In genomic region chr1:217048104-217048707, GRCh38 we compare ENCODE assay signal across 10 cellular contexts.
DNase-seq lines count a peak whose midpoint lies in the region; ATAC-seq and TF ChIP-seq lines count a peak whose summit lies in the region.
"Had no signal": no experiment of that assay in that cellular context is flagged by ENCODE, and none has a peak within 500 bp of the region (broad histone marks: within the 10 kb centered on the region; RNA-seq: fewer than 3 reads in every experiment).

No MANE protein-coding gene starts in this region.

- peaks cover 6% of the 10 kb centered on the region for H3K9me3 Mint-ChIP-seq in activated naive CD4-positive, alpha-beta T cell treated with anti-CD3 and anti-CD28 coated beads for 36 hours
- no peaks in the 10 kb centered on the region for H3K9me3 Mint-ChIP-seq in WTC11

- CTCF ChIA-PET in activated naive CD4-positive, alpha-beta T cell treated with anti-CD3 and anti-CD28 coated beads for 36 hours (lab: Charles Lee) = interaction anchor here (0.6 to 2.7 kb wide), 3 partner anchors 9 to 667 kb away, joined by 3 to 6 read pairs (median 3); no protein-coding TSS in a partner anchor
- CTCF ChIA-PET in WTC11 (lab: Charles Lee) = interaction anchor here (0.6 to 1.7 kb wide), 30 partner anchors 11 to 1005 kb away, joined by 3 to 11 read pairs (median 3); no protein-coding TSS in a partner anchor

- H3K4me1 Mint-ChIP-seq in activated naive CD4-positive, alpha-beta T cell treated with anti-CD3 and anti-CD28 coated beads for 36 hours (ENCODE audit: low read depth) = no peaks in the 10 kb centered on the region
- H3K4me1 Mint-ChIP-seq in WTC11 = no peaks in the 10 kb centered on the region

- peaks cover 4% of the 10 kb centered on the region for H3K27me3 Mint-ChIP-seq in activated naive CD4-positive, alpha-beta T cell treated with anti-CD3 and anti-CD28 coated beads for 36 hours (ENCODE audit: low read depth)
- no peaks in the 10 kb centered on the region for H3K27me3 Mint-ChIP-seq in WTC11 (ENCODE audit: low read depth)

- no peak overlapping the region for H3K4me3 Mint-ChIP-seq in activated naive CD4-positive, alpha-beta T cell treated with anti-CD3 and anti-CD28 coated beads for 36 hours
- H3K4me3 Mint-ChIP-seq in WTC11 = no peak overlapping the region

- no peaks in the 10 kb centered on the region for H3K36me3 Mint-ChIP-seq in activated naive CD4-positive, alpha-beta T cell treated with anti-CD3 and anti-CD28 coated beads for 36 hours (ENCODE audit: low read depth)
- H3K36me3 Mint-ChIP-seq in WTC11 = no peaks in the 10 kb centered on the region

- intact Hi-C loops in activated naive CD4-positive, alpha-beta T cell treated with anti-CD3 and anti-CD28 coated beads for 36 hours (cut with micrococcal nuclease) = no loop called here

- ATAC-seq in HG03103 (IDR thresholded peaks at IDR 0.05; ENCODE audit: low read depth, unreplicated experiment) (peak; percentile 83), WTC11 (peak; percentile 100), HG03571 (IDR thresholded peaks at IDR 0.05; ENCODE audit: unreplicated experiment) (no peak)

- DNase-seq in activated naive CD4-positive, alpha-beta T cell treated with anti-CD3 and anti-CD28 coated beads for 36 hours = peak; percentile 8
- DNase-seq in activated naive CD4-positive, alpha-beta T cell (lab: John Stamatoyannopoulos, UW) = no peak
- peak; percentile 77 for DNase-seq in WTC11 (ENCODE audit: low spot score)
- peak; percentile 25 for DNase-seq in stimulated activated CD8-positive, alpha-beta memory T cell treated with anti-CD3 and anti-CD28 coated beads, Interleukin-4, amount 100 ng/mL, for 48 hours
- no peak for DNase-seq in NCI-H2196 treated with DMSO at 0.1 percent for 48 hours (lab: John Stamatoyannopoulos, UW; ENCODE audit: unreplicated experiment)
- no peak for DNase-seq in glomerular visceral epithelial cell (ENCODE audit: extremely low spot score)
- DNase-seq: activated CD4-positive, alpha-beta T cell treated with anti-CD3 and anti-CD28 coated beads, Interleukin-2, amount 50 U/mL, for 4 hours; psoas muscle had no signal

- H3K27ac Mint-ChIP-seq in activated naive CD4-positive, alpha-beta T cell treated with anti-CD3 and anti-CD28 coated beads for 36 hours = no peak overlapping the region
- H3K27ac Mint-ChIP-seq in WTC11 = no peak overlapping the region

- POLR2A ChIA-PET in WTC11 (lab: Charles Lee) = interaction anchor here (0.6 kb wide), 1 partner anchor 320 kb away, joined by 7 read pairs; no protein-coding TSS in a partner anchor

- TF ChIP-seq CTCF in WTC11 (IDR thresholded peaks at IDR 0.05) = peak; percentile 46; the same call in 1 of the 2 replicates

TF ChIP-seq in WTC11, 78 proteins besides CTCF, POLR2A, EP300 and RAD21:
- TF ChIP-seq ZNF317 (CRISPR knock-in tag; IDR thresholded peaks at IDR 0.05; ENCODE audit: borderline replicate concordance, low read depth) (no peak), TEAD1 (CRISPR knock-in tag; IDR thresholded peaks at IDR 0.05) (no peak), ZBTB21 (CRISPR knock-in tag; IDR thresholded peaks at IDR 0.05; ENCODE audit: borderline replicate concordance) (no peak), E2F5 (CRISPR knock-in tag; IDR thresholded peaks at IDR 0.05) (no peak), FOXJ3 (CRISPR knock-in tag; IDR thresholded peaks at IDR 0.05; ENCODE audit: borderline replicate concordance) (no peak), NFATC4 (CRISPR knock-in tag; IDR thresholded peaks at IDR 0.05) (no peak), NR1H2 (CRISPR knock-in tag; IDR thresholded peaks at IDR 0.05) (no peak), CBFB (CRISPR knock-in tag; IDR thresholded peaks at IDR 0.05; ENCODE audit: low read depth) (no peak), JUN (CRISPR knock-in tag; IDR thresholded peaks at IDR 0.05) (no peak), SOX15 (CRISPR knock-in tag; IDR thresholded peaks at IDR 0.05) (no peak)
- TF ChIP-seq, protein P1, sequence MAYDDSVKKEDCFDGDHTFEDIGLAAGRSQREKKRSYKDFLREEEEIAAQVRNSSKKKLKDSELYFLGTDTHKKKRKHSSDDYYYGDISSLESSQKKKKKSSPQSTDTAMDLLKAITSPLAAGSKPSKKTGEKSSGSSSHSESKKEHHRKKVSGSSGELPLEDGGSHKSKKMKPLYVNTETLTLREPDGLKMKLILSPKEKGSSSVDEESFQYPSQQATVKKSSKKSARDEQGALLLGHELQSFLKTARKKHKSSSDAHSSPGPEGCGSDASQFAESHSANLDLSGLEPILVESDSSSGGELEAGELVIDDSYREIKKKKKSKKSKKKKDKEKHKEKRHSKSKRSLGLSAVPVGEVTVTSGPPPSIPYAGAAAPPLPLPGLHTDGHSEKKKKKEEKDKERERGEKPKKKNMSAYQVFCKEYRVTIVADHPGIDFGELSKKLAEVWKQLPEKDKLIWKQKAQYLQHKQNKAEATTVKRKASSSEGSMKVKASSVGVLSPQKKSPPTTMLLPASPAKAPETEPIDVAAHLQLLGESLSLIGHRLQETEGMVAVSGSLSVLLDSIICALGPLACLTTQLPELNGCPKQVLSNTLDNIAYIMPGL (CRISPR knock-in tag; IDR thresholded peaks at IDR 0.05) = no peak
- TF ChIP-seq, protein P2, sequence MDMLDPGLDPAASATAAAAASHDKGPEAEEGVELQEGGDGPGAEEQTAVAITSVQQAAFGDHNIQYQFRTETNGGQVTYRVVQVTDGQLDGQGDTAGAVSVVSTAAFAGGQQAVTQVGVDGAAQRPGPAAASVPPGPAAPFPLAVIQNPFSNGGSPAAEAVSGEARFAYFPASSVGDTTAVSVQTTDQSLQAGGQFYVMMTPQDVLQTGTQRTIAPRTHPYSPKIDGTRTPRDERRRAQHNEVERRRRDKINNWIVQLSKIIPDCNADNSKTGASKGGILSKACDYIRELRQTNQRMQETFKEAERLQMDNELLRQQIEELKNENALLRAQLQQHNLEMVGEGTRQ (CRISPR knock-in tag; IDR thresholded peaks at IDR 0.05) = no peak
- TF ChIP-seq, protein P3, sequence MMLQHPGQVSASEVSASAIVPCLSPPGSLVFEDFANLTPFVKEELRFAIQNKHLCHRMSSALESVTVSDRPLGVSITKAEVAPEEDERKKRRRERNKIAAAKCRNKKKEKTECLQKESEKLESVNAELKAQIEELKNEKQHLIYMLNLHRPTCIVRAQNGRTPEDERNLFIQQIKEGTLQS (CRISPR knock-in tag; conservative IDR thresholded peaks at IDR 0.05) = no peak
- TF ChIP-seq, protein P4, sequence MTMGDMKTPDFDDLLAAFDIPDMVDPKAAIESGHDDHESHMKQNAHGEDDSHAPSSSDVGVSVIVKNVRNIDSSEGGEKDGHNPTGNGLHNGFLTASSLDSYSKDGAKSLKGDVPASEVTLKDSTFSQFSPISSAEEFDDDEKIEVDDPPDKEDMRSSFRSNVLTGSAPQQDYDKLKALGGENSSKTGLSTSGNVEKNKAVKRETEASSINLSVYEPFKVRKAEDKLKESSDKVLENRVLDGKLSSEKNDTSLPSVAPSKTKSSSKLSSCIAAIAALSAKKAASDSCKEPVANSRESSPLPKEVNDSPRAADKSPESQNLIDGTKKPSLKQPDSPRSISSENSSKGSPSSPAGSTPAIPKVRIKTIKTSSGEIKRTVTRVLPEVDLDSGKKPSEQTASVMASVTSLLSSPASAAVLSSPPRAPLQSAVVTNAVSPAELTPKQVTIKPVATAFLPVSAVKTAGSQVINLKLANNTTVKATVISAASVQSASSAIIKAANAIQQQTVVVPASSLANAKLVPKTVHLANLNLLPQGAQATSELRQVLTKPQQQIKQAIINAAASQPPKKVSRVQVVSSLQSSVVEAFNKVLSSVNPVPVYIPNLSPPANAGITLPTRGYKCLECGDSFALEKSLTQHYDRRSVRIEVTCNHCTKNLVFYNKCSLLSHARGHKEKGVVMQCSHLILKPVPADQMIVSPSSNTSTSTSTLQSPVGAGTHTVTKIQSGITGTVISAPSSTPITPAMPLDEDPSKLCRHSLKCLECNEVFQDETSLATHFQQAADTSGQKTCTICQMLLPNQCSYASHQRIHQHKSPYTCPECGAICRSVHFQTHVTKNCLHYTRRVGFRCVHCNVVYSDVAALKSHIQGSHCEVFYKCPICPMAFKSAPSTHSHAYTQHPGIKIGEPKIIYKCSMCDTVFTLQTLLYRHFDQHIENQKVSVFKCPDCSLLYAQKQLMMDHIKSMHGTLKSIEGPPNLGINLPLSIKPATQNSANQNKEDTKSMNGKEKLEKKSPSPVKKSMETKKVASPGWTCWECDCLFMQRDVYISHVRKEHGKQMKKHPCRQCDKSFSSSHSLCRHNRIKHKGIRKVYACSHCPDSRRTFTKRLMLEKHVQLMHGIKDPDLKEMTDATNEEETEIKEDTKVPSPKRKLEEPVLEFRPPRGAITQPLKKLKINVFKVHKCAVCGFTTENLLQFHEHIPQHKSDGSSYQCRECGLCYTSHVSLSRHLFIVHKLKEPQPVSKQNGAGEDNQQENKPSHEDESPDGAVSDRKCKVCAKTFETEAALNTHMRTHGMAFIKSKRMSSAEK (CRISPR knock-in tag; IDR thresholded peaks at IDR 0.05; ENCODE audit: borderline replicate concordance) = no peak
TF ChIP-seq in WTC11: peak in this region for 0.

Comparison
In these comparisons a context has a peak if more than half of its experiments do, and no peak if none do; other contexts are left out.
1. DNase-seq: peak in activated naive CD4-positive, alpha-beta T cell treated with anti-CD3 and anti-CD28 coated beads for 36 hours (single experiment), WTC11 (single experiment) and stimulated activated CD8-positive, alpha-beta memory T cell treated with anti-CD3 and anti-CD28 coated beads, Interleukin-4, amount 100 ng/mL, for 48 hours (single experiment); none in activated naive CD4-positive, alpha-beta T cell (0 of 4), NCI-H2196 treated with DMSO at 0.1 percent for 48 hours (single experiment) and glomerular visceral epithelial cell (single experiment).